ENCODE assay signal across 20 cellular contexts in the genomic region with DNA sequence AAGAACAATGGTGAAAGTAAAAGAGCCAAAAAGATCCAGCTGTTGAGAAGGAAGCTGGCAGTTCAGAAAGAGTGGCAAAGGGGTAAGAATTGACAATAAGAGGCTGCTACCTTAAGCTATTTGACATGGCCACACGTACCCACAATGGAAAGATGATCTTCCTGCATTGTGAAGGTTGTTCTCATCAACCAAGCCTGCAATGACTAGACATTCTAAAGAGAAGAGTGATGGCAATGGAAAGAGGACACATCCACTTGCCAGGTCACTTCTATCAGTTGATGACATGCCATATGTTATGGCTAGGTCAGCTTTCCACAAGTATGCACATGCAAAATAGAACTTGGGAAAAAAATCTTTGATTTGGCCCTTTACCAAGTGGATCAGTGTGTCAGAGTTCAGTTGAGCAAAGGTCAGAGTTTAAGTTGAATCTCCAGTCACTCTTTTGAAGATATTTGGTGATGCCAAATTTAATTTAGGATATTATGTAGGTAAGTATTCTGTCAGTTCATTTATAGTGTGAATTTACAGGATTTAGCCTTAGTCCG.
DNase-seq lines count a peak whose midpoint lies in the region; ATAC-seq, FAIRE-seq and TF ChIP-seq lines count a peak whose summit lies in the region.
"Had no signal": no experiment of that assay in that cellular context is flagged by ENCODE, and none has a peak within 500 bp of the region (broad histone marks: within the 10 kb centered on the region; RNA-seq: fewer than 3 reads in every experiment).

No MANE protein-coding gene starts in this region.

- peak; percentile 9 for FAIRE-seq in keratinocyte (lab: Jason Lieb, UNC)
- FAIRE-seq: G401.6, H1 had no signal

- H2AFZ ChIP-seq in keratinocyte (ENCODE audit: control insufficient read depth, low read length): no peak overlapping the region

- DNase-seq in left ventricle myocardium inferior (no peak), right atrium auricular region (ENCODE audit: low spot score) (no peak), keratinocyte (ENCODE audit: low read depth, low spot score) (no peak), psoas muscle (no peak), NCI-H1092 treated with DMSO at 0.1 percent for 48 hours (lab: John Stamatoyannopoulos, UW) (no peak), tibial nerve (ENCODE audit: low spot score in 2 of 2) (no peak)
- DNase-seq: BE2C; CD4-positive, CD25-positive, alpha-beta regulatory T cell; COR-L47; KG1; NCI-H187; NCI-H226; NCI-H524; NCI-H82; PC-3; RPMI8226; SIG-M5 had no signal

- H3K9ac ChIP-seq in keratinocyte (ENCODE audit: control insufficient read depth, extremely low read depth, insufficient read depth, low read length): no peak overlapping the region

- intact Hi-C loops in left ventricle myocardium inferior (cut with micrococcal nuclease) (no loop called here), psoas muscle (cut with DNase I) (no loop called here)

- H3K79me2 ChIP-seq in keratinocyte (ENCODE audit: control insufficient read depth, insufficient read depth, low read length): no peaks in the 10 kb centered on the region

- 45 to 59% (median 45%) methylated on average over 2 of the region's 2 CpGs for WGBS in psoas muscle, 3 donors
- whole genome bisulfite sequencing in tibial nerve, 2 donors: 84 to 86% methylated on average over 2 of the region's 2 CpGs

- no peaks in the 10 kb centered on the region for H3K27me3 ChIP-seq in left ventricle myocardium inferior (ENCODE audit: low read depth)
- H3K27me3 ChIP-seq in right atrium auricular region: no peaks in the 10 kb centered on the region
- no peaks in the 10 kb centered on the region for H3K27me3 ChIP-seq in keratinocyte (ENCODE audit: control insufficient read depth, extremely low read depth, insufficient read depth, low read length)
- no peaks in the 10 kb centered on the region for H3K27me3 ChIP-seq in psoas muscle (ENCODE audit: insufficient read depth in 3 of 3, low read length in 2 of 3)
- H3K27me3 ChIP-seq in tibial nerve: no peaks in the 10 kb centered on the region
- H3K27me3 ChIP-seq: BE2C had no signal

- H3K4me3 ChIP-seq in left ventricle myocardium inferior: no peak overlapping the region
- H3K4me3 ChIP-seq in right atrium auricular region: no peak overlapping the region
- no peak overlapping the region for H3K4me3 ChIP-seq in keratinocyte (ENCODE audit: control insufficient read depth in 2 of 3, extremely low read depth in 1 of 3, insufficient read depth in 2 of 3, low read depth in 1 of 3, low read length in 3 of 3)
- no peak overlapping the region for H3K4me3 ChIP-seq in psoas muscle
- no peak overlapping the region for H3K4me3 ChIP-seq in tibial nerve

- TF ChIP-seq EP300 in tibial nerve (IDR thresholded peaks at IDR 0.05): no peak

- peaks cover 64% of the 10 kb centered on the region for H3K4me1 ChIP-seq in left ventricle myocardium inferior
- H3K4me1 ChIP-seq in right atrium auricular region: no peaks in the 10 kb centered on the region
- H3K4me1 ChIP-seq in keratinocyte (ENCODE audit: control insufficient read depth, extremely low read depth, insufficient read depth, low read length): no peaks in the 10 kb centered on the region
- H3K4me1 ChIP-seq in psoas muscle: peaks cover 21% of the 10 kb centered on the region
- H3K4me1 ChIP-seq in tibial nerve: no peaks in the 10 kb centered on the region
- H3K4me1 ChIP-seq: BE2C had no signal

- H3K4me2 ChIP-seq in keratinocyte (ENCODE audit: control insufficient read depth, extremely low read depth, insufficient read depth, low read depth, low read length): no peak overlapping the region

- H3K9me1 ChIP-seq in keratinocyte (ENCODE audit: control insufficient read depth, extremely low read depth, insufficient read depth, low read length): no peaks in the 10 kb centered on the region

- H3K27ac ChIP-seq in left ventricle myocardium inferior (replicated peaks) (peak overlapping the region; percentile 28), right atrium auricular region (no peak overlapping the region), keratinocyte (ENCODE audit: control insufficient read depth, insufficient read depth, low read length) (no peak overlapping the region), psoas muscle (peak overlapping the region; percentile 65), tibial nerve (no peak overlapping the region)

- ATAC-seq in psoas muscle (peak; percentile 73 to 89 (median 78)), GM18498 (IDR thresholded peaks at IDR 0.05; ENCODE audit: unreplicated experiment) (no peak)
- ATAC-seq: PC-3 had no signal

- H3K36me3 ChIP-seq in left ventricle myocardium inferior (peaks cover 72% of the 10 kb centered on the region), right atrium auricular region (peaks cover 80% of the 10 kb centered on the region), keratinocyte (ENCODE audit: control insufficient read depth in 2 of 2, extremely low read depth in 1 of 2, insufficient read depth in 2 of 2, low read length in 2 of 2) (peaks cover 4 to 10% of the 10 kb centered on the region in 2 experiments), psoas muscle (ENCODE audit: insufficient read depth in 1 of 2, low read depth in 1 of 2) (peaks cover 3 to 53% of the 10 kb centered on the region in 2 donors), tibial nerve (peaks cover 0 to 28% (median 0%) of the 10 kb centered on the region in 3 donors)
- H3K36me3 ChIP-seq: BE2C had no signal

- no peaks in the 10 kb centered on the region for H4K20me1 ChIP-seq in keratinocyte (ENCODE audit: control insufficient read depth, extremely low read depth, insufficient read depth, low read length)

- no peak for TF ChIP-seq POLR2A in tibial nerve (IDR thresholded peaks at IDR 0.05)

- H3K9me3 ChIP-seq in left ventricle myocardium inferior (replicated peaks): no peaks in the 10 kb centered on the region
- no peaks in the 10 kb centered on the region for H3K9me3 ChIP-seq in right atrium auricular region
- H3K9me3 ChIP-seq in keratinocyte (ENCODE audit: control insufficient read depth, low read depth, low read length): no peaks in the 10 kb centered on the region
- no peaks in the 10 kb centered on the region for H3K9me3 ChIP-seq in psoas muscle
- no peaks in the 10 kb centered on the region for H3K9me3 ChIP-seq in tibial nerve
- H3K9me3 ChIP-seq: BE2C had no signal

- dilution Hi-C loops in keratinocyte (cut with MboI; ENCODE audit: extremely low pct_ligation_motif_present, low sequenced_read_pairs): no loop called here

- TF ChIP-seq CTCF in left ventricle myocardium inferior (IDR thresholded peaks at IDR 0.05; ENCODE audit: borderline replicate concordance) (no peak), right atrium auricular region (IDR thresholded peaks at IDR 0.05) (no peak), keratinocyte (optimal IDR thresholded peaks at IDR 0.05 in 1 of 3, IDR thresholded peaks at IDR 0.05 in 1 of 3, conservative IDR thresholded peaks at IDR 0.05 in 1 of 3; ENCODE audit: extremely low read depth in 1 of 3, insufficient read depth in 2 of 3, low read length in 3 of 3) (no peak), psoas muscle (IDR thresholded peaks at IDR 0.05) (no peak), tibial nerve (IDR thresholded peaks at IDR 0.05) (no peak)

Comparison
In these comparisons a context has a peak if more than half of its experiments do, and no peak if none do; other contexts are left out.
1. H3K27ac ChIP-seq: peak in left ventricle myocardium inferior (single experiment) and psoas muscle (single experiment); none in right atrium auricular region (0 of 2), keratinocyte (single experiment) and tibial nerve (0 of 4).